ENCODE assay signal across 31 cellular contexts in the genomic region with DNA sequence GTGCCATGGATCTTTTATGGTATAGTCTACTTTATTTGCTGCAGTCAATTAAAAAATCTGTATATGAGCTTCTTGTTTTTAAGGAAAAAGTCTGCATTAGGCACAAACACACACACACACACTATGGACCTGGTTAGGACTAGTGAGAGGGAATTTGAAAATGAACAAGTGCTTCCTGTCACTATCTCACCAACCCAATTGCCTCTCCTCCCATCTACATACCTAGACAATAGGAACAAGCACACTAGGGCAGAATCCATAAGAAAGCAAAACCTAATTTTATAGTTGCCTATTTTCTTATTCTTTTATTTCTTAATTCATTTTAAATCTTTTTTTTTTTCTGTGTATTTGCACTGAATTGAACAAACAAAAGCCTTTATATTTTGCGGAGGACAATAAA.
"Had no signal": no experiment of that assay in that cellular context is flagged by ENCODE, and none has a peak within 500 bp of the region (broad histone marks: within the 10 kb centered on the region; RNA-seq: fewer than 3 reads in every experiment).

No MANE protein-coding gene starts in this region.

- H3K27me3 ChIP-seq: MG63, Peyer's patch, SJSA1 had no signal

- H3K4me3 ChIP-seq: MG63, PC-9, Peyer's patch, SJSA1 had no signal

- H3K4me1 ChIP-seq: Peyer's patch had no signal

- DNase-seq: Kasumi-1, MG63, NCI-H1048, NCI-H1092 treated with DMSO at 0.1 percent for 48 hours, NCI-H1105 treated with DMSO at 0.1 percent for 48 hours, NCI-H1417, NCI-H1436, NCI-H146, NCI-H1694, NCI-H187, NCI-H1930, NCI-H2029 treated with DMSO at 0.1 percent for 48 hours, NCI-H2081 treated with DMSO at 0.1 percent for 48 hours, NCI-H2107, NCI-H2171, NCI-H226, NCI-H446 treated with DMSO at 0.1 percent for 48 hours, NCI-H510A, NCI-H524, NCI-H526, NCI-H69, NCI-H748 treated with DMSO at 0.1 percent for 48 hours, NCI-H82, PC-9, Peyer's patch, Right ventricle myocardium superior, RPMI8226, SHP77 treated with DMSO at 0.1 percent for 48 hours, SK-N-SH, SW 1271 had no signal

- H3K36me3 ChIP-seq: MG63, Peyer's patch, SJSA1 had no signal

- H3K9me3 ChIP-seq: MG63, Peyer's patch, SJSA1, SK-N-SH had no signal

- H3K27ac ChIP-seq: PC-9, Peyer's patch, SJSA1 had no signal
